ENCODE assay signal across 19 cellular contexts in the genomic region with DNA sequence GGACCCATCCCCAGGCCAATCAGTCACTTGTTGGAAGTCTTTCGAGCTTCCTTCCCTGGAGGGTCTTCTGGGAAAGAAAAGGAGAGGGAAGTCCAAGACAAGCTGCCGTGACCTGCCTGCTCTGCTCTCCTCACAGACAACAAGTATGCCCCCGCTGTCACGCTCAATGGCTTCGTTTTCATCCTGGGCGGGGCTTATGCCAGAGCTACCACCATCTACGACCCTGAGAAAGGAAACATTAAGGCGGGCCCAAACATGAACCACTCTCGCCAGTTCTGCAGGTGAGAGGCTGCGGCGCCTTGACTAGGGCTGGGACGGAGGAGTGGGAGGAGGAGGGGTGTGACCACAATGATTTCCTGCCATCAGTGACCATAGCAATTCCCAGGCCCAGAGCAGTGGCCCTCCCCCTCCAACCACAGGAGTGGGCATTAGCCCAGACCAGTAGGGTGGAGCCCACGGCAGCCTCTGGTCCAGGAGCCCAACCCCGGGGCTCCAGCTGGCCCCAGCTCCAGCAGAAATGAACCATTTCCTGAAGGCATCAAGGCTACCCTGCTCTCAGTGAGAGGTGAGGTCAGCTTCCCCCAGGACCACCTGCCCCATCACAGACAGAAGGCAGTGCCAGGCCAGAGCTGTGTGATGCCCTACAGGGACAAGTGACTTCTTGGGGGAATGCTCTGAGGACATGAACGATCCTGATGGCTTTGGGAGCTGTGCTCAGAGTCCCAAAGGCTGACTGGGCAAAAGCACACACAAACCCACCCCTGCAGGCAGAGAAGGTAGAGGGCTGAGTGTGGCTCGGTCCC.
A peak's percentile ranks its signal among the peaks of the same experiment; 100 is the strongest.
DNase-seq lines count a peak whose midpoint lies in the region; ATAC-seq, FAIRE-seq and TF ChIP-seq lines count a peak whose summit lies in the region.
"Had no signal": no experiment of that assay in that cellular context is flagged by ENCODE, and none has a peak within 500 bp of the region (broad histone marks: within the 10 kb centered on the region; RNA-seq: fewer than 3 reads in every experiment).

No MANE protein-coding gene starts in this region.

- in situ Hi-C loops in GM13976 (cut with MboI; ENCODE audit: low sequenced_read_pairs, unreplicated experiment): no loop called here
- in situ Hi-C loops in GM12878 (cut with MboI): no loop called here

- CTCF ChIA-PET in GM12878 (lab: Yijun Ruan, JAX): no interaction called here

- TF ChIP-seq EP300 in GM12878 (IDR thresholded peaks at IDR 0.05; ENCODE audit: borderline replicate concordance in 1 of 2, control insufficient read depth in 1 of 2, low read depth in 2 of 2, low read length in 2 of 2): no peak

- RAD21 ChIA-PET in GM12878 (lab: Charles Lee; ENCODE audit: unreplicated experiment): no interaction called here

- H3K79me2 ChIP-seq in GM12878 (ENCODE audit: control insufficient read depth, insufficient read depth, low read length): no peaks in the 10 kb centered on the region
- H3K79me2 ChIP-seq in neural progenitor cell (ENCODE audit: low read depth): no peaks in the 10 kb centered on the region

- peaks cover 6% of the 10 kb centered on the region for H3K27me3 Mint-ChIP-seq in neural progenitor cell (ENCODE audit: insufficient read depth, low read depth)
- H3K27me3 Mint-ChIP-seq: activated T-helper 17 cell treated with anti-CD3 and anti-CD28 coated beads, Interleukin-2, amount 50 U/mL, for 72 hours had no signal

- WGBS in GM12878 (ENCODE audit: insufficient coverage, insufficient replicate concordance, low lambda C conversion rate, missing lambda C conversion rate): 85% methylated on average over 16 of the region's 16 CpGs

- POLR2A ChIA-PET in GM12878 (lab: Charles Lee): no interaction called here

- H2AFZ ChIP-seq in GM12878 (ENCODE audit: control insufficient read depth, low read depth, low read length): no peak overlapping the region
- H2AFZ ChIP-seq in neural progenitor cell (replicated peaks): no peak overlapping the region
- H2AFZ ChIP-seq: GM23248 had no signal

- H3K27ac ChIP-seq in GM12878 (ENCODE audit: control insufficient read depth, insufficient read depth): no peak overlapping the region
- H3K27ac ChIP-seq in neural progenitor cell: no peak overlapping the region
- H3K27ac ChIP-seq: cardiac muscle cell, gastroesophageal sphincter, GM23248, SJCRH30, suprapubic skin had no signal

- peaks cover 39% of the 10 kb centered on the region for H3K36me3 Mint-ChIP-seq in neural progenitor cell

- peak; percentile 38; the same call in 1 of the 2 replicates for TF ChIP-seq POLR2A in GM12878 (IDR thresholded peaks at IDR 0.05; ENCODE audit: low read depth, low read length)

- peak overlapping the region; percentile 46 for H3K27ac Mint-ChIP-seq in neural progenitor cell
- H3K27ac Mint-ChIP-seq: activated T-helper 17 cell treated with anti-CD3 and anti-CD28 coated beads, Interleukin-2, amount 50 U/mL, for 72 hours had no signal

- no peak for TF ChIP-seq RAD21 in GM12878 (IDR thresholded peaks at IDR 0.05; ENCODE audit: insufficient read depth, low read depth, low read length)

- DNase-seq in AG08396 (ENCODE audit: low spot score) (peak; percentile 4), GM13976 (ENCODE audit: low spot score) (peak; percentile 32), GM12878 (ENCODE audit: low read depth, low spot score) (no peak), neural progenitor cell (ENCODE audit: low spot score) (no peak), GM03348 (ENCODE audit: low spot score) (no peak), NCI-H69 (lab: John Stamatoyannopoulos, UW) (no peak), NK-92 (lab: John Stamatoyannopoulos, UW; ENCODE audit: unreplicated experiment) (no peak), NCI-H524 (lab: John Stamatoyannopoulos, UW) (no peak)
- DNase-seq: DMS79 treated with DMSO at 0.1 percent for 48 hours, GM23248, left colon, NCI-H1105 treated with DMSO at 0.1 percent for 48 hours, NCI-H774, OCI-M1, SJCRH30 had no signal

- no peak for ATAC-seq in GM12878
- ATAC-seq: activated T-helper 17 cell treated with anti-CD3 and anti-CD28 coated beads, Interleukin-2, amount 50 U/mL, for 72 hours; gastroesophageal sphincter; left colon had no signal

- H3K9me3 Mint-ChIP-seq in neural progenitor cell: peaks cover 8% of the 10 kb centered on the region
- H3K9me3 Mint-ChIP-seq: activated T-helper 17 cell treated with anti-CD3 and anti-CD28 coated beads, Interleukin-2, amount 50 U/mL, for 72 hours had no signal

- no peaks in the 10 kb centered on the region for H3F3A ChIP-seq in neural progenitor cell (ENCODE audit: low read depth)

- H4K20me1 ChIP-seq in GM12878 (ENCODE audit: control insufficient read depth, insufficient read depth): no peaks in the 10 kb centered on the region
- H4K20me1 ChIP-seq in neural progenitor cell (ENCODE audit: low read depth): no peaks in the 10 kb centered on the region

- H3K4me2 ChIP-seq in GM12878 (ENCODE audit: control insufficient read depth, insufficient read depth) (no peak overlapping the region), neural progenitor cell (no peak overlapping the region)

- TF ChIP-seq CTCF in GM13976 (IDR thresholded peaks at IDR 0.05; ENCODE audit: borderline replicate concordance, control extremely low read depth, extremely low read depth, insufficient read depth, missing control alignments): no peak
- no peak for TF ChIP-seq CTCF in GM12878 (IDR thresholded peaks at IDR 0.05 in 2 of 3, conservative IDR thresholded peaks at IDR 0.05 in 1 of 3; ENCODE audit: control insufficient read depth in 2 of 3, extremely low read depth in 1 of 3, insufficient read depth in 1 of 3, low read depth in 3 of 3, low read length in 3 of 3)
- no peak for TF ChIP-seq CTCF in neural progenitor cell (IDR thresholded peaks at IDR 0.05)

- intact Hi-C loops in GM12878 (cut with micrococcal nuclease; ENCODE audit: unreplicated experiment): no loop called here

- H3K9me3 ChIP-seq in GM12878 (replicated peaks; ENCODE audit: control insufficient read depth, insufficient read depth, low read length): no peaks in the 10 kb centered on the region
- H3K9me3 ChIP-seq in neural progenitor cell (ENCODE audit: low read depth): no peaks in the 10 kb centered on the region
- H3K9me3 ChIP-seq: SJCRH30, suprapubic skin had no signal

- no peak overlapping the region for H3K4me3 ChIP-seq in GM12878
- no peak overlapping the region for H3K4me3 ChIP-seq in neural progenitor cell
- H3K4me3 ChIP-seq: cardiac muscle cell, gastroesophageal sphincter, GM23248, SJCRH30, suprapubic skin had no signal

- H3K4me1 Mint-ChIP-seq in neural progenitor cell: peaks cover 2% of the 10 kb centered on the region

- H3K27me3 ChIP-seq in GM12878 (replicated peaks in 1 of 2; ENCODE audit: control insufficient read depth in 2 of 2, insufficient read depth in 2 of 2, low read length in 1 of 2) (no peaks in the 10 kb centered on the region), neural progenitor cell (no peaks in the 10 kb centered on the region)
- H3K27me3 ChIP-seq: cardiac muscle cell, gastroesophageal sphincter, SJCRH30, suprapubic skin had no signal

- H3K4me3 Mint-ChIP-seq in neural progenitor cell: no peak overlapping the region
- H3K4me3 Mint-ChIP-seq: activated T-helper 17 cell treated with anti-CD3 and anti-CD28 coated beads, Interleukin-2, amount 50 U/mL, for 72 hours had no signal

- no TSS peak for BruUV-seq in GM12878 (replicated peaks; lab: Mats Ljungman, UMichigan)

- H3K4me1 ChIP-seq in GM12878 (ENCODE audit: control insufficient read depth, insufficient read depth, low read length) (no peaks in the 10 kb centered on the region), neural progenitor cell (no peaks in the 10 kb centered on the region)
- H3K4me1 ChIP-seq: SJCRH30, suprapubic skin had no signal

- SMC1A ChIA-PET in GM12878 (lab: Charles Lee; ENCODE audit: uncharacterized antibody, unreplicated experiment): no interaction called here

- H3K36me3 ChIP-seq in GM12878 (ENCODE audit: control insufficient read depth in 2 of 2, insufficient read depth in 2 of 2, low read length in 1 of 2) (peaks cover 5 to 12% of the 10 kb centered on the region in 2 experiments; a peak in 3 of 4 replicates), neural progenitor cell (no peaks in the 10 kb centered on the region)
- H3K36me3 ChIP-seq: cardiac muscle cell had no signal

- no peak overlapping the region for H3K9ac ChIP-seq in GM12878 (ENCODE audit: control insufficient read depth, insufficient read depth, low read length)
- H3K9ac ChIP-seq in neural progenitor cell: no peak overlapping the region
- H3K9ac ChIP-seq: GM23248 had no signal

- FAIRE-seq in GM12878 (lab: Jason Lieb, UNC): no peak

TF ChIP-seq in GM12878, 131 proteins besides CTCF, POLR2A, EP300 and RAD21:
- TF ChIP-seq MEF2A (IDR thresholded peaks at IDR 0.05; ENCODE audit: insufficient read depth, low read depth, low read length) (no peak), ATF7 (IDR thresholded peaks at IDR 0.05; ENCODE audit: low read depth) (no peak), ETV6 (conservative IDR thresholded peaks at IDR 0.05 in 1 of 2, IDR thresholded peaks at IDR 0.05 in 1 of 2; ENCODE audit: borderline replicate concordance in 1 of 2, low read depth in 1 of 2) (no peak)
TF ChIP-seq in GM12878: peak in this region for 0.

Comparison
In these comparisons a context has a peak if more than half of its experiments do, and no peak if none do; other contexts are left out.
1. DNase-seq: peak in AG08396 (single experiment) and GM13976 (single experiment); none in GM12878 (single experiment), neural progenitor cell (single experiment), GM03348 (single experiment), NCI-H69 (single experiment), NK-92 (single experiment) and NCI-H524 (0 of 2).